19 cellular contexts compared by ENCODE assay signal in the genomic region with DNA sequence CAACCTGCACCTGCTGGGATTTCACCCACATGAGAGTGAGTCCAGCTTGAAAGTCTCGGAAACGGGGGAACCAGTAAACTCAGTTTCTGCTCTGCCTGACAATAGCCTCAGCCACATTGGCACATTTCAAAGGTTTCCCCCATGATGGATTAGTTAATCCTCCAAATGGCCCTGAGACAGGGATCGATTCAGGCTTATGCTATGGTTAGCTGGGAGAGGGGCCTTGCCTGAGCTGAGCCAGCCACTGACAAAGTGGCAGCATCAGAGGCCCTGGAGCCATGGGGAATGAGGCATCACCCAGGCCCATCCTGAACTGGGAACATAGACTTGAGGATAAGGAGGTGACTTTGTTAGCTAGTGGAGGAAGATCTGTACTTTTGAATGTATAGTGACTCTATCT. TPM values are rescaled to one million over a fixed set of nuclear protein-coding genes. Genes with fewer than 3 reads are reported as not detected.
DNase-seq lines count a peak whose midpoint lies in the region; ATAC-seq and TF ChIP-seq lines count a peak whose summit lies in the region.
"Had no signal": no experiment of that assay in that cellular context is flagged by ENCODE, and none has a peak within 500 bp of the region (broad histone marks: within the 10 kb centered on the region; RNA-seq: fewer than 3 reads in every experiment).

No MANE protein-coding gene starts in this region.

- no peak for TF ChIP-seq POLR2A in body of pancreas (IDR thresholded peaks at IDR 0.05)

- peak overlapping the region; percentile 77 to 94 (median 88) for H3K27ac ChIP-seq in body of pancreas
- H3K27ac ChIP-seq: SJSA1 had no signal

- peaks cover 29% of the 10 kb centered on the region for H3K4me1 Mint-ChIP-seq in activated naive CD8-positive, alpha-beta T cell (ENCODE audit: low read depth)
- H3K4me1 Mint-ChIP-seq in activated naive CD8-positive, alpha-beta T cell treated with anti-CD3 and anti-CD28 coated beads for 36 hours = peaks cover 24% of the 10 kb centered on the region
- H3K4me1 Mint-ChIP-seq in naive B cell = peaks cover 23 to 31% (median 26%) of the 10 kb centered on the region in 3 donors
- H3K4me1 Mint-ChIP-seq in type B pancreatic cell (ENCODE audit: unreplicated experiment) = peaks cover 27% of the 10 kb centered on the region

- no peak overlapping the region for H3K4me3 Mint-ChIP-seq in activated naive CD8-positive, alpha-beta T cell
- H3K4me3 Mint-ChIP-seq in activated naive CD8-positive, alpha-beta T cell treated with anti-CD3 and anti-CD28 coated beads for 36 hours = no peak overlapping the region
- peak overlapping the region in 1 of 8 donors; percentile 96 for H3K4me3 Mint-ChIP-seq in naive B cell
- peak overlapping the region; percentile 0 for H3K4me3 Mint-ChIP-seq in type B pancreatic cell
- H3K4me3 Mint-ChIP-seq: mesothelial cell of epicardium had no signal

- in situ Hi-C loops in HAP-1 (cut with MboI; ENCODE audit: low sequenced_read_pairs) = no loop called here

- DNase-seq in activated naive CD8-positive, alpha-beta T cell treated with anti-CD3 and anti-CD28 coated beads for 36 hours = no peak
- DNase-seq in body of pancreas = peak in 1 of 4 donors; percentile 33
- no peak for DNase-seq in naive B cell
- DNase-seq in type B pancreatic cell (ENCODE audit: extremely low spot score, unreplicated experiment) = no peak
- DNase-seq in HAP-1 (ENCODE audit: low spot score in 2 of 2) = no peak
- no peak for DNase-seq in GM10266 (ENCODE audit: extremely low spot score)
- DNase-seq: activated CD4-positive, alpha-beta T cell treated with anti-CD3 and anti-CD28 coated beads for 1 hour; dermis blood vessel endothelial cell; NCI-H1436; NCI-H748 treated with DMSO at 0.1 percent for 48 hours; PC-3; stimulated activated naive CD4-positive, alpha-beta T cell treated with Interleukin-2 at 50 U/mL for 16 hours; upper lobe of left lung had no signal

- peaks cover 39% of the 10 kb centered on the region for H3K4me1 ChIP-seq in body of pancreas
- H3K4me1 ChIP-seq in HAP-1 = peaks cover 5% of the 10 kb centered on the region

- intact Hi-C loops in body of pancreas (cut with DNase I) = no loop called here

- TF ChIP-seq CTCF in body of pancreas (IDR thresholded peaks at IDR 0.05) = no peak
- no peak for TF ChIP-seq CTCF in type B pancreatic cell (conservative IDR thresholded peaks at IDR 0.05)
- no peak for TF ChIP-seq CTCF in GM10266 (IDR thresholded peaks at IDR 0.05; ENCODE audit: control insufficient read depth, insufficient read depth, low read depth, missing control alignments)

- ATAC-seq in body of pancreas (no peak), naive B cell (ENCODE audit: low read depth in 2 of 2) (no peak), GM19035 (IDR thresholded peaks at IDR 0.05; ENCODE audit: unreplicated experiment) (no peak)
- ATAC-seq: HCT116, PC-3, sciatic nerve had no signal

- no peaks in the 10 kb centered on the region for H3K27me3 ChIP-seq in body of pancreas
- no peaks in the 10 kb centered on the region for H3K27me3 ChIP-seq in HAP-1 (ENCODE audit: low read depth)
- H3K27me3 ChIP-seq: SJSA1, upper lobe of left lung had no signal

- H3K36me3 Mint-ChIP-seq in activated naive CD8-positive, alpha-beta T cell = no peaks in the 10 kb centered on the region
- no peaks in the 10 kb centered on the region for H3K36me3 Mint-ChIP-seq in activated naive CD8-positive, alpha-beta T cell treated with anti-CD3 and anti-CD28 coated beads for 36 hours
- H3K36me3 Mint-ChIP-seq in naive B cell (no peaks in the 10 kb centered on the region), type B pancreatic cell (no peaks in the 10 kb centered on the region)
- H3K36me3 Mint-ChIP-seq: mesothelial cell of epicardium had no signal

- peak overlapping the region; percentile 34 for H3K27ac Mint-ChIP-seq in activated naive CD8-positive, alpha-beta T cell
- H3K27ac Mint-ChIP-seq in activated naive CD8-positive, alpha-beta T cell treated with anti-CD3 and anti-CD28 coated beads for 36 hours = no peak overlapping the region
- H3K27ac Mint-ChIP-seq in naive B cell (peak overlapping the region in 4 of 6 donors; percentile 17 to 92 (median 72)), type B pancreatic cell (peak overlapping the region; percentile 98)
- H3K27ac Mint-ChIP-seq: mesothelial cell of epicardium had no signal

- 56 to 74% methylated on average over 2 to 3 of the region's 3 CpGs for WGBS in body of pancreas, 2 donors

- no peaks in the 10 kb centered on the region for H3K9me3 Mint-ChIP-seq in activated naive CD8-positive, alpha-beta T cell (ENCODE audit: low read depth)
- no peaks in the 10 kb centered on the region for H3K9me3 Mint-ChIP-seq in activated naive CD8-positive, alpha-beta T cell treated with anti-CD3 and anti-CD28 coated beads for 36 hours
- no peaks in the 10 kb centered on the region for H3K9me3 Mint-ChIP-seq in naive B cell
- H3K9me3 Mint-ChIP-seq in type B pancreatic cell = no peaks in the 10 kb centered on the region
- H3K9me3 Mint-ChIP-seq: mesothelial cell of epicardium had no signal

- H3K36me3 ChIP-seq in body of pancreas (replicated peaks in 1 of 2; ENCODE audit: insufficient read depth in 1 of 2, low read depth in 2 of 2) (no peaks in the 10 kb centered on the region), HAP-1 (replicated peaks) (no peaks in the 10 kb centered on the region)
- H3K36me3 ChIP-seq: upper lobe of left lung had no signal

- H3K9me3 ChIP-seq in body of pancreas (no peaks in the 10 kb centered on the region), HAP-1 (no peaks in the 10 kb centered on the region)
- H3K9me3 ChIP-seq: SJSA1, upper lobe of left lung had no signal

- H3K4me3 ChIP-seq in body of pancreas (no peak overlapping the region), HAP-1 (no peak overlapping the region)
- H3K4me3 ChIP-seq: SJSA1, upper lobe of left lung had no signal

- H3K27me3 Mint-ChIP-seq in activated naive CD8-positive, alpha-beta T cell = no peaks in the 10 kb centered on the region
- H3K27me3 Mint-ChIP-seq in activated naive CD8-positive, alpha-beta T cell treated with anti-CD3 and anti-CD28 coated beads for 36 hours = peaks cover 10% of the 10 kb centered on the region
- H3K27me3 Mint-ChIP-seq in naive B cell = no peaks in the 10 kb centered on the region
- H3K27me3 Mint-ChIP-seq in type B pancreatic cell = peaks cover 23% of the 10 kb centered on the region

RNA-seq across cellular contexts. Expression of a gene that starts 2.9 kb away (rescaled TPM):
- total RNA-seq in activated naive CD8-positive, alpha-beta T cell treated with anti-CD3 and anti-CD28 coated beads for 36 hours = 10 to 100 TPM; 30.4 to 31.0 TPM
- 10 to 100 TPM; 60.2 to 64.6 TPM for total RNA-seq in body of pancreas
- 10 to 100 TPM; 11.1 to 31.9 (median 15.0) TPM for polyA plus RNA-seq in naive B cell (ENCODE audit: low read depth in 6 of 6)
- total RNA-seq in type B pancreatic cell (ENCODE audit: low replicate concordance) = 112 and 136 TPM in 2 replicates
